ENCODE assay signal across 8 cellular contexts in the genomic region with DNA sequence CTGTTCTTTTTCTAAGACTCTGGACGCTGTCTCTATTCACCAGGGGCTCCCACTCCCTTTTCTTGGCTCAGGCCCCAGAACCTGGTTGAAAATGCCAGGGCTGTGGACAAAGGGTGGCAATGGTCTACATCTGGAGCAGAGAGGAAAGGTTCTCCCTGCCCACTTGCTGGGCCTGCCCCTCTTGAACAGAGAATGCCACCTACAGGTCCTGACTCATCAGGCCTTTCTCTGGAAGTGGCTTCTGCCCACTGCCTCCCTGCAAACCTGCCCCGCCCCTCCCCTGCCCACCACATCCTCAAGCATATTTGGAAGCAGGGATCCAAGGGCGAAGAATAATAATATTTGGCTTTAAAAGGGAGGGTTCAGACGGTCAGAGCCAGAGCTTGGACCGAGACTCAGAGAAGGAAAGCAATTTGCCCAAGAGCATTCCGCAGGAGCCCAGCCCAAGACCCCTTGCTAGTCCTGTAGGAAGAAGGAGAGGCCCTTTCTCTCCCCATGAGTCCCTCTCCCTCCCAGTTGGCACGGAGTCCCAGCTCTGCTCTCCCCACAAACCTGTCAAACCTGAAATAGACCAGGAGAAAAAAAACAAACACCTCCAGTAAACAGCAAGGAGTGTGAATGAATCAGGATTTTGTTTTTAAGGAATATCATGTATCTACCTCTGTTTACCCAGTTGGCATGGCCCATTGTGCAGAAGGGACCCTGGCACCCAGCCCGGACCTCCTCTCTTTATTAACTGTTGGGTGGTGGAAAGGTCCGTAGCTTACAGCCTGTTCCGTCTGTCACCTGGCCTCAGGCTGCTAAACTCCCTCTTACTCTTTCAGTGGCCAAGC. TPM values are rescaled to one million over a fixed set of nuclear protein-coding genes. Genes with fewer than 3 reads are reported as not detected.
A peak's percentile ranks its signal among the peaks of the same experiment; 100 is the strongest.
DNase-seq lines count a peak whose midpoint lies in the region; ATAC-seq and TF ChIP-seq lines count a peak whose summit lies in the region.

No MANE protein-coding gene starts in this region.

- TF ChIP-seq CTCF in mesothelial cell of epicardium (IDR thresholded peaks at IDR 0.05; ENCODE audit: unreplicated experiment), result no peak

- H3K27ac Mint-ChIP-seq in activated T-helper 2 cell treated with anti-CD3 and anti-CD28 coated beads, Interferon-gamma antibody, Interleukin-2, Interleukin-4, amounts not matched to agents 10 μg/mL and 5 μg/mL and 100 μg/mL, durations not matched to agents 14 hours and 24 hours and 36 hours, result peak overlapping the region; percentile 85
- H3K27ac Mint-ChIP-seq in mesothelial cell of epicardium, result peak overlapping the region; percentile 81

- ATAC-seq in HG03460 (IDR thresholded peaks at IDR 0.05; ENCODE audit: unreplicated experiment), result no peak

- no peaks in the 10 kb centered on the region for H3K9me3 Mint-ChIP-seq in activated T-helper 2 cell treated with anti-CD3 and anti-CD28 coated beads, Interferon-gamma antibody, Interleukin-2, Interleukin-4, amounts not matched to agents 10 μg/mL and 5 μg/mL and 100 μg/mL, durations not matched to agents 14 hours and 24 hours and 36 hours
- H3K9me3 Mint-ChIP-seq in mesothelial cell of epicardium, result no peaks in the 10 kb centered on the region

- no peak for TF ChIP-seq POLR2A in erythroblast (IDR thresholded peaks at IDR 0.05; ENCODE audit: low read length)

- intact Hi-C loops in activated T-helper 2 cell treated with anti-CD3 and anti-CD28 coated beads, Interferon-gamma antibody, Interleukin-2, Interleukin-4, amounts not matched to agents 10 μg/mL and 5 μg/mL and 100 μg/mL, durations not matched to agents 14 hours and 24 hours and 36 hours (cut with micrococcal nuclease), result no loop called here

- H3K4me1 Mint-ChIP-seq in activated T-helper 2 cell treated with anti-CD3 and anti-CD28 coated beads, Interferon-gamma antibody, Interleukin-2, Interleukin-4, amounts not matched to agents 10 μg/mL and 5 μg/mL and 100 μg/mL, durations not matched to agents 14 hours and 24 hours and 36 hours (ENCODE audit: low read depth), result peaks cover 58% of the 10 kb centered on the region
- peaks cover 44% of the 10 kb centered on the region for H3K4me1 Mint-ChIP-seq in mesothelial cell of epicardium

- H3K4me3 Mint-ChIP-seq in activated T-helper 2 cell treated with anti-CD3 and anti-CD28 coated beads, Interferon-gamma antibody, Interleukin-2, Interleukin-4, amounts not matched to agents 10 μg/mL and 5 μg/mL and 100 μg/mL, durations not matched to agents 14 hours and 24 hours and 36 hours (ENCODE audit: low read depth), result peak overlapping the region; percentile 60
- no peak overlapping the region for H3K4me3 Mint-ChIP-seq in mesothelial cell of epicardium

- DNase-seq in DMS79 (lab: John Stamatoyannopoulos, UW) (peak; percentile 94), NCI-H146 (lab: John Stamatoyannopoulos, UW) (peak; percentile 54), mesothelial cell of epicardium (ENCODE audit: low spot score in 2 of 2, unreplicated experiment in 2 of 2) (no peak), NCI-H2227 treated with DMSO at 0.1 percent for 48 hours (lab: John Stamatoyannopoulos, UW) (no peak), NCI-H526 treated with DMSO at 0.1 percent for 48 hours (lab: John Stamatoyannopoulos, UW) (no peak), erythroblast (lab: John Stamatoyannopoulos, UW) (no peak)
- no peak for DNase-seq in activated T-helper 2 cell treated with anti-CD3 and anti-CD28 coated beads, Interferon-gamma antibody, Interleukin-2, Interleukin-4, amounts not matched to agents 10 μg/mL and 5 μg/mL and 100 μg/mL, durations not matched to agents 14 hours and 24 hours and 36 hours (ENCODE audit: low spot score)

- peaks cover 2% of the 10 kb centered on the region for H3K36me3 Mint-ChIP-seq in activated T-helper 2 cell treated with anti-CD3 and anti-CD28 coated beads, Interferon-gamma antibody, Interleukin-2, Interleukin-4, amounts not matched to agents 10 μg/mL and 5 μg/mL and 100 μg/mL, durations not matched to agents 14 hours and 24 hours and 36 hours (ENCODE audit: low read depth)
- H3K36me3 Mint-ChIP-seq in mesothelial cell of epicardium, result no peaks in the 10 kb centered on the region

- no peaks in the 10 kb centered on the region for H3K27me3 Mint-ChIP-seq in activated T-helper 2 cell treated with anti-CD3 and anti-CD28 coated beads, Interferon-gamma antibody, Interleukin-2, Interleukin-4, amounts not matched to agents 10 μg/mL and 5 μg/mL and 100 μg/mL, durations not matched to agents 14 hours and 24 hours and 36 hours (ENCODE audit: low read depth)
- no peaks in the 10 kb centered on the region for H3K27me3 Mint-ChIP-seq in mesothelial cell of epicardium (ENCODE audit: low read depth)

RNA-seq across cellular contexts. Expression of a gene that starts 37.8 kb away (rescaled TPM):
- total RNA-seq in activated T-helper 2 cell treated with anti-CD3 and anti-CD28 coated beads, Interferon-gamma antibody, Interleukin-2, Interleukin-4, amounts not matched to agents 10 μg/mL and 5 μg/mL and 100 μg/mL, durations not matched to agents 14 hours and 24 hours and 36 hours, result 44.5 and 48.9 TPM in 2 replicates
- 94.9 to 112 TPM (median 105 TPM) in 3 replicates for total RNA-seq in mesothelial cell of epicardium

Comparison
In these comparisons a context has a peak if more than half of its experiments do, and no peak if none do; other contexts are left out.
1. DNase-seq: peak in DMS79 (single experiment) and NCI-H146 (single experiment); none in activated T-helper 2 cell treated with anti-CD3 and anti-CD28 coated beads, Interferon-gamma antibody, Interleukin-2, Interleukin-4, amounts not matched to agents 10 μg/mL and 5 μg/mL and 100 μg/mL, durations not matched to agents 14 hours and 24 hours and 36 hours (single experiment), mesothelial cell of epicardium (0 of 2), NCI-H2227 treated with DMSO at 0.1 percent for 48 hours (single experiment), NCI-H526 treated with DMSO at 0.1 percent for 48 hours (single experiment) and erythroblast (0 of 2).